18 cellular contexts compared by ENCODE assay signal in genomic region chr6:43313813-43314212, GRCh38. TPM values are rescaled to one million over a fixed set of nuclear protein-coding genes. Genes with fewer than 3 reads are reported as not detected.
DNase-seq lines count a peak whose midpoint lies in the region; ATAC-seq and TF ChIP-seq lines count a peak whose summit lies in the region.
"Had no signal": no experiment of that assay in that cellular context is flagged by ENCODE, and none has a peak within 500 bp of the region (broad histone marks: within the 10 kb centered on the region; RNA-seq: fewer than 3 reads in every experiment).

No MANE protein-coding gene starts in this region.

- peak overlapping the region in 8 of 11 experiments; percentile 69 to 90 (median 80); a peak in 14 of 22 replicates for H3K27ac ChIP-seq in BLaER1 treated with 17β-estradiol and CSF1 and Interleukin-3, amounts not matched to agents 10 nM and 100 nM
- H3K27ac ChIP-seq in HL-60 (replicated peaks), result peak overlapping the region; percentile 69

- no peak overlapping the region for H3K4me3 ChIP-seq in BLaER1 treated with 17β-estradiol and CSF1 and Interleukin-3, amounts not matched to agents 10 nM and 100 nM
- no peak overlapping the region for H3K4me3 ChIP-seq in HL-60 (replicated peaks; ENCODE audit: insufficient read depth, low read length)

- peaks cover 91% of the 10 kb centered on the region for H3K4me1 Mint-ChIP-seq in activated B cell treated with CpG ODN at 0.5 μM for 24 hours
- peaks cover 45 to 94% (median 82%) of the 10 kb centered on the region in 3 donors for H3K4me1 Mint-ChIP-seq in naive B cell

- H3K27ac Mint-ChIP-seq in activated B cell treated with CpG ODN at 0.5 μM for 24 hours (peak overlapping the region; percentile 62), naive B cell (peak overlapping the region in 5 of 6 donors; percentile 23 to 64 (median 24))
- H3K27ac Mint-ChIP-seq: CD4-positive, alpha-beta memory T cell; H9; IgD-negative memory B cell had no signal

- H3K27me3 Mint-ChIP-seq in activated B cell treated with CpG ODN at 0.5 μM for 24 hours, result no peaks in the 10 kb centered on the region
- no peaks in the 10 kb centered on the region for H3K27me3 Mint-ChIP-seq in naive B cell
- H3K27me3 Mint-ChIP-seq: CD4-positive, alpha-beta memory T cell had no signal

- no peaks in the 10 kb centered on the region for H3K36me3 ChIP-seq in BLaER1 treated with 17β-estradiol and CSF1 and Interleukin-3, amounts not matched to agents 10 nM and 100 nM

- peaks cover 0 to 17% (median 0%) of the 10 kb centered on the region in 11 experiments; a peak in 5 of 22 replicates for H3K9me3 ChIP-seq in BLaER1 treated with 17β-estradiol and CSF1 and Interleukin-3, amounts not matched to agents 10 nM and 100 nM (replicated peaks in 1 of 11)

- POLR2A ChIA-PET in activated B cell treated with CpG ODN at 0.5 μM for 24 hours (lab: Charles Lee), result interaction anchor here (1.5 to 2.8 kb wide), 3 partner anchors 8 to 24 kb away, joined by 8 to 13 read pairs (median 8); no protein-coding TSS in a partner anchor

- intact Hi-C loops in activated B cell treated with CpG ODN at 0.5 μM for 24 hours (cut with micrococcal nuclease), result no loop called here

- peaks cover 0 to 4% (median 0%) of the 10 kb centered on the region in 11 experiments; a peak in 1 of 22 replicates for H3K27me3 ChIP-seq in BLaER1 treated with 17β-estradiol and CSF1 and Interleukin-3, amounts not matched to agents 10 nM and 100 nM
- no peaks in the 10 kb centered on the region for H3K27me3 ChIP-seq in HL-60 (ENCODE audit: insufficient read depth, poor library complexity, severe bottlenecking)

- H3K36me3 Mint-ChIP-seq in activated B cell treated with CpG ODN at 0.5 μM for 24 hours (ENCODE audit: low read depth) (peaks cover 20% of the 10 kb centered on the region), naive B cell (peaks cover 7 to 12% of the 10 kb centered on the region in 2 donors)
- H3K36me3 Mint-ChIP-seq: IgD-negative memory B cell had no signal

- peaks cover 16 to 99% (median 70%) of the 10 kb centered on the region in 10 experiments for H3K4me1 ChIP-seq in BLaER1 treated with 17β-estradiol and CSF1 and Interleukin-3, amounts not matched to agents 10 nM and 100 nM

- no peaks in the 10 kb centered on the region for H4K20me1 ChIP-seq in BLaER1 treated with 17β-estradiol and CSF1 and Interleukin-3, amounts not matched to agents 10 nM and 100 nM

- H3K9ac ChIP-seq in BLaER1 treated with 17β-estradiol and CSF1 and Interleukin-3, amounts not matched to agents 10 nM and 100 nM, result peak overlapping the region in 3 of 11 experiments; percentile 59 to 73 (median 63); a peak in 4 of 22 replicates

- H3K4me3 Mint-ChIP-seq in activated B cell treated with CpG ODN at 0.5 μM for 24 hours (no peak overlapping the region), naive B cell (peak overlapping the region in 1 of 8 donors; percentile 76)
- H3K4me3 Mint-ChIP-seq: CD14-positive monocyte; CD4-positive, alpha-beta memory T cell; H9 had no signal

- DNase-seq in HL-60 (ENCODE audit: low read depth in 1 of 2, low spot score in 1 of 2) (no peak), activated B cell treated with CpG ODN at 0.5 μM for 24 hours (no peak), naive B cell (no peak), GOT3 (lab: John Stamatoyannopoulos, UW) (no peak), amniotic stem cell (lab: John Stamatoyannopoulos, UW) (no peak)
- no peak for DNase-seq in activated naive CD4-positive, alpha-beta T cell treated with anti-CD3 and anti-CD28 coated beads, Interleukin-2, amount 50 U/mL, for 16 hours
- DNase-seq: ACHN; CD4-positive, alpha-beta memory T cell; DMS153; DMS79; GF-D8; H9; KG1 had no signal

- ATAC-seq in activated B cell treated with CpG ODN at 0.5 μM for 24 hours (ENCODE audit: low read depth), result no peak
- ATAC-seq in naive B cell (ENCODE audit: low read depth in 2 of 2), result no peak

- H3K4me2 ChIP-seq in BLaER1 treated with 17β-estradiol and CSF1 and Interleukin-3, amounts not matched to agents 10 nM and 100 nM, result peak overlapping the region in 9 of 11 experiments; percentile 39 to 96 (median 89); a peak in 17 of 22 replicates

- TF ChIP-seq CTCF in HL-60 (IDR thresholded peaks at IDR 0.05; ENCODE audit: insufficient read depth, low read length) (no peak), activated B cell treated with CpG ODN at 0.5 μM for 24 hours (IDR thresholded peaks at IDR 0.05) (no peak)

- peaks cover 2% of the 10 kb centered on the region for H3K9me3 Mint-ChIP-seq in activated B cell treated with CpG ODN at 0.5 μM for 24 hours
- H3K9me3 Mint-ChIP-seq in naive B cell, result peaks cover 0 to 6% (median 0%) of the 10 kb centered on the region in 7 donors
- H3K9me3 Mint-ChIP-seq: CD4-positive, alpha-beta memory T cell; H9 had no signal

- CTCF ChIA-PET in activated B cell treated with CpG ODN at 0.5 μM for 24 hours (lab: Charles Lee), result interaction anchor here (0.9 to 1.5 kb wide), 2 partner anchors 20 to 84 kb away, joined by 3 to 5 read pairs; no protein-coding TSS in a partner anchor

RNA-seq across cellular contexts. Expression of gene CRIP3, which starts 5.2 kb away (rescaled TPM):
- 42.2 and 49.9 TPM in 2 replicates for total RNA-seq in activated B cell treated with CpG ODN at 0.5 μM for 24 hours
- polyA plus RNA-seq in naive B cell (ENCODE audit: low read depth in 6 of 6), result 1 to 10 TPM; 2.7 to 7.8 (median 5.3) TPM
- polyA plus RNA-seq: BJ; CD4-positive, alpha-beta memory T cell had no signal

RNA-seq across cellular contexts. Expression of gene SLC22A7, which starts 15.8 kb away (rescaled TPM):
- total RNA-seq in activated B cell treated with CpG ODN at 0.5 μM for 24 hours, result not detected in 2 replicates
- under 1 TPM in 1 of 6 donors, not detected in 5; 0.54 TPM for polyA plus RNA-seq in naive B cell (ENCODE audit: low read depth in 6 of 6)
- total RNA-seq: CD4-positive, alpha-beta memory T cell; H1; H9 had no signal
- polyA plus RNA-seq: BJ; CD14-positive monocyte; CD4-positive, alpha-beta memory T cell; H1; IgD-negative memory B cell had no signal

RNA-seq across cellular contexts. Expression of gene ZNF318, which starts 55.6 kb away (rescaled TPM):
- 135 and 159 TPM in 2 replicates for total RNA-seq in activated B cell treated with CpG ODN at 0.5 μM for 24 hours
- polyA plus RNA-seq in naive B cell (ENCODE audit: low read depth in 6 of 6), result 100 to 1,000 TPM in 1 of 6 donors, 10 to 100 TPM in 5; 25.2 to 105 (median 43.4) TPM
